19 cellular contexts compared by ENCODE assay signal in the genomic region with DNA sequence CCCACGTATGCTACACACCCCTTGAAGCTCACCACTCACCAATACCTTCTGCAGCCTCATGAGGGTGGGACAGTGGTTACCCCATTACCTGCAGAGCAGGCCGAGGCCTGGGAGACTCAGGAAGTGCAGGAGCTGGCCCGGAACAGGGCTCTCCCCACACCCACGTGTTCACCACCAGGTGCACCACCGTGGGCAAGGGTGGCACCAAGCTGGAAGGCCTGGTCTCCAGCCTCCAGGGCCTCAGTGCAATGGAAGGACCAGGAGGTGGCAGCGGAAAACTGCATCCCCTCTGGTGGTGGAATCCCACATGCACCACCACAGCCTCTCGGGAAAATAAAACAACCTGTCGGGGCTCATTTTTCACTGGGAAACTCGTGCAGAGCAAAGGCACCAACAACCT. TPM values are rescaled to one million over a fixed set of nuclear protein-coding genes. Genes with fewer than 3 reads are reported as not detected.
A peak's percentile ranks its signal among the peaks of the same experiment; 100 is the strongest.
DNase-seq lines count a peak whose midpoint lies in the region; ATAC-seq and TF ChIP-seq lines count a peak whose summit lies in the region.
"Had no signal": no experiment of that assay in that cellular context is flagged by ENCODE, and none has a peak within 500 bp of the region (broad histone marks: within the 10 kb centered on the region; RNA-seq: fewer than 3 reads in every experiment).

No MANE protein-coding gene starts in this region.

- no peak overlapping the region for H3K4me3 Mint-ChIP-seq in natural killer cell
- H3K4me3 Mint-ChIP-seq in natural killer cell treated with Interleukin-12 subunit alpha and Interleukin-12 subunit beta and Interleukin-15 and Interleukin-18, amount 100 ng/mL, for 72 hours, result no peak overlapping the region
- H3K4me3 Mint-ChIP-seq in activated naive CD8-positive, alpha-beta T cell treated with anti-CD3 and anti-CD28 coated beads for 36 hours, result no peak overlapping the region
- H3K4me3 Mint-ChIP-seq in mesothelial cell of epicardium, result no peak overlapping the region

- H3K27ac Mint-ChIP-seq in natural killer cell (peak overlapping the region; percentile 46 to 66), mesothelial cell of epicardium (peak overlapping the region; percentile 10)
- H3K27ac Mint-ChIP-seq in natural killer cell treated with Interleukin-12 subunit alpha and Interleukin-12 subunit beta and Interleukin-15 and Interleukin-18, amount 100 ng/mL, for 72 hours, result peak overlapping the region in 1 of 2 donors; percentile 66
- peak overlapping the region; percentile 12 for H3K27ac Mint-ChIP-seq in activated naive CD8-positive, alpha-beta T cell treated with anti-CD3 and anti-CD28 coated beads for 36 hours
- H3K27ac Mint-ChIP-seq: activated naive CD4-positive, alpha-beta T cell treated with anti-CD3 and anti-CD28 coated beads, Interleukin-2, amount 50 U/mL, for 72 hours had no signal

- ATAC-seq in natural killer cell, result no peak
- ATAC-seq in natural killer cell treated with Interleukin-12 subunit alpha and Interleukin-12 subunit beta and Interleukin-15 and Interleukin-18, amount 100 ng/mL, for 72 hours, result no peak
- ATAC-seq: activated naive CD4-positive, alpha-beta T cell treated with anti-CD3 and anti-CD28 coated beads, Interleukin-2, amount 50 U/mL, for 72 hours; heart right ventricle; PC-3 had no signal

- H3K4me1 Mint-ChIP-seq in natural killer cell (peaks cover 64 to 78% of the 10 kb centered on the region in 2 donors), mesothelial cell of epicardium (peaks cover 8% of the 10 kb centered on the region)
- H3K4me1 Mint-ChIP-seq in natural killer cell treated with Interleukin-12 subunit alpha and Interleukin-12 subunit beta and Interleukin-15 and Interleukin-18, amount 100 ng/mL, for 72 hours (ENCODE audit: low read depth in 2 of 2), result peaks cover 54 to 63% of the 10 kb centered on the region in 2 donors
- H3K4me1 Mint-ChIP-seq in activated naive CD8-positive, alpha-beta T cell treated with anti-CD3 and anti-CD28 coated beads for 36 hours, result peaks cover 67% of the 10 kb centered on the region

- no peaks in the 10 kb centered on the region for H3K9me3 Mint-ChIP-seq in natural killer cell
- H3K9me3 Mint-ChIP-seq in natural killer cell treated with Interleukin-12 subunit alpha and Interleukin-12 subunit beta and Interleukin-15 and Interleukin-18, amount 100 ng/mL, for 72 hours, result no peaks in the 10 kb centered on the region
- H3K9me3 Mint-ChIP-seq in activated naive CD8-positive, alpha-beta T cell treated with anti-CD3 and anti-CD28 coated beads for 36 hours, result no peaks in the 10 kb centered on the region
- H3K9me3 Mint-ChIP-seq in mesothelial cell of epicardium, result no peaks in the 10 kb centered on the region
- H3K9me3 Mint-ChIP-seq: activated naive CD4-positive, alpha-beta T cell treated with anti-CD3 and anti-CD28 coated beads, Interleukin-2, amount 50 U/mL, for 72 hours; naive B cell had no signal

- H3K27me3 Mint-ChIP-seq in natural killer cell (ENCODE audit: low read depth in 2 of 2) (no peaks in the 10 kb centered on the region), mesothelial cell of epicardium (ENCODE audit: low read depth) (no peaks in the 10 kb centered on the region)
- H3K27me3 Mint-ChIP-seq in natural killer cell treated with Interleukin-12 subunit alpha and Interleukin-12 subunit beta and Interleukin-15 and Interleukin-18, amount 100 ng/mL, for 72 hours, result no peaks in the 10 kb centered on the region
- H3K27me3 Mint-ChIP-seq in activated naive CD8-positive, alpha-beta T cell treated with anti-CD3 and anti-CD28 coated beads for 36 hours, result no peaks in the 10 kb centered on the region
- H3K27me3 Mint-ChIP-seq: naive B cell had no signal

- H3K36me3 Mint-ChIP-seq in natural killer cell, result no peaks in the 10 kb centered on the region
- H3K36me3 Mint-ChIP-seq in natural killer cell treated with Interleukin-12 subunit alpha and Interleukin-12 subunit beta and Interleukin-15 and Interleukin-18, amount 100 ng/mL, for 72 hours, result no peaks in the 10 kb centered on the region
- H3K36me3 Mint-ChIP-seq in activated naive CD8-positive, alpha-beta T cell treated with anti-CD3 and anti-CD28 coated beads for 36 hours, result peaks cover 16% of the 10 kb centered on the region
- H3K36me3 Mint-ChIP-seq in mesothelial cell of epicardium, result no peaks in the 10 kb centered on the region
- H3K36me3 Mint-ChIP-seq: activated naive CD4-positive, alpha-beta T cell treated with anti-CD3 and anti-CD28 coated beads, Interleukin-2, amount 50 U/mL, for 72 hours; naive B cell had no signal

- intact Hi-C loops in natural killer cell (cut with micrococcal nuclease), result no loop called here

- DNase-seq in natural killer cell (no peak), mesothelial cell of epicardium (ENCODE audit: low spot score in 2 of 2, unreplicated experiment in 2 of 2) (no peak), DMS114 treated with DMSO at 0.1 percent for 48 hours (lab: John Stamatoyannopoulos, UW; ENCODE audit: unreplicated experiment) (no peak), AG20443 (ENCODE audit: low spot score) (no peak), NCI-H446 treated with DMSO at 0.1 percent for 48 hours (lab: John Stamatoyannopoulos, UW) (no peak)
- DNase-seq in natural killer cell treated with Interleukin-12 subunit alpha and Interleukin-12 subunit beta and Interleukin-15 and Interleukin-18, amount 100 ng/mL, for 72 hours (ENCODE audit: low spot score), result no peak
- no peak for DNase-seq in activated naive CD8-positive, alpha-beta T cell treated with anti-CD3 and anti-CD28 coated beads for 36 hours
- no peak for DNase-seq in effector CD8-positive, alpha-beta T cell (lab: John Stamatoyannopoulos, UW)
- DNase-seq: ACHN; activated CD4-positive, alpha-beta T cell treated with anti-CD3 and anti-CD28 coated beads, Interleukin-2, amount 50 U/mL, for 48 hours; activated T-cell treated with anti-CD3 and anti-CD28 coated beads, Interleukin-2, amount 50 U/mL, for 48 hours; heart right ventricle; naive B cell; NCI-H1417 treated with DMSO at 0.1 percent for 48 hours; NCI-H2171 treated with DMSO at 0.1 percent for 48 hours; PC-3; stimulated activated CD4-positive, alpha-beta T cell treated with anti-CD3 and anti-CD28 coated beads, Interleukin-12 subunit alpha, Interleukin-12 subunit beta, amount 100 ng/mL, for 4 hours; thyroid gland had no signal

- no peak for TF ChIP-seq CTCF in natural killer cell (IDR thresholded peaks at IDR 0.05)
- TF ChIP-seq CTCF in mesothelial cell of epicardium (IDR thresholded peaks at IDR 0.05; ENCODE audit: unreplicated experiment), result no peak

RNA-seq across cellular contexts. Expression of a gene that starts 36.4 kb away (rescaled TPM):
- total RNA-seq in natural killer cell (10 to 100 TPM; 73.2 to 74.8 (median 74.4) TPM), mesothelial cell of epicardium (23.2 to 30.5 TPM (median 27.5 TPM) in 3 replicates)
- 10 to 100 TPM; 57.9 to 92.1 TPM for total RNA-seq in natural killer cell treated with Interleukin-12 subunit alpha and Interleukin-12 subunit beta and Interleukin-15 and Interleukin-18, amount 100 ng/mL, for 72 hours
- 10 to 100 TPM; 87.0 to 87.4 TPM for total RNA-seq in activated naive CD8-positive, alpha-beta T cell treated with anti-CD3 and anti-CD28 coated beads for 36 hours
